ENCODE assay signal across 16 cellular contexts in the genomic region with DNA sequence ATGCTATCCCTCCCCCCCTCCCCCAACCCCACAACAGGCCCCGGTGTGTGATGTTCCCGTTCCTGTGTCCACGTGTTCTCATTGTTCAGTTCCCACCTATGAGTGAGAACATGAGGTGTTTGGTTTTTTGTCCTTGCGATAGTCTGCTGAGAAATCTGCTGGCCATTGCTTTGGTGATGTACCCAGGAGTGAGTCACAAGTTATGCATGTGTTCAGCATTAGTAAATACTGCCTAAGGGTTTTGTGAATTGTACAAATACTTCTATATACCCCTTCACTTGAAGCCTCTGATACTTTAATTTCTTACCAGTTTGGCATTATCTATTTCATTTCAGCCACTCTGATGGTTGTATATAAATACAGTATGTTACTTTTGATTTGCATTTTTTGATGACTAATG.
DNase-seq lines count a peak whose midpoint lies in the region; ATAC-seq and TF ChIP-seq lines count a peak whose summit lies in the region.
"Had no signal": no experiment of that assay in that cellular context is flagged by ENCODE, and none has a peak within 500 bp of the region (broad histone marks: within the 10 kb centered on the region; RNA-seq: fewer than 3 reads in every experiment).

No MANE protein-coding gene starts in this region.

- no peak for ATAC-seq in GM18873 (IDR thresholded peaks at IDR 0.05; ENCODE audit: low FRiP score, unreplicated experiment)
- ATAC-seq: K562 had no signal

- peaks cover 15% of the 10 kb centered on the region for H3K9me3 Mint-ChIP-seq in activated T-cell treated with anti-CD3 and anti-CD28 coated beads, Interleukin-2, amount 50 U/mL, for 24 hours
- no peaks in the 10 kb centered on the region for H3K9me3 Mint-ChIP-seq in endodermal cell
- H3K9me3 Mint-ChIP-seq: activated CD4-positive, alpha-beta T cell treated with anti-CD3 and anti-CD28 coated beads, Interleukin-2, amount 10 ng/mL, durations not matched to agents 24 days and 14 days had no signal

- H3K27ac Mint-ChIP-seq in activated T-cell treated with anti-CD3 and anti-CD28 coated beads, Interleukin-2, amount 50 U/mL, for 24 hours = no peak overlapping the region
- H3K27ac Mint-ChIP-seq in endodermal cell = no peak overlapping the region
- H3K27ac Mint-ChIP-seq: activated CD4-positive, alpha-beta T cell treated with anti-CD3 and anti-CD28 coated beads, Interleukin-2, amount 10 ng/mL, durations not matched to agents 24 days and 14 days; activated naive CD4-positive, alpha-beta T cell treated with anti-CD3 and anti-CD28 coated beads for 36 hours had no signal

- H3K27ac ChIP-seq in brain microvascular endothelial cell (no peak overlapping the region), endodermal cell (ENCODE audit: low read depth, low read length) (no peak overlapping the region)
- H3K27ac ChIP-seq in effector memory CD4-positive, alpha-beta T cell (ENCODE audit: insufficient read depth, low read length, poor library complexity, severe bottlenecking) = no peak overlapping the region
- H3K27ac ChIP-seq: C4-2B, neutrophil, SK-N-MC, thoracic aorta had no signal

- H3K36me3 ChIP-seq in brain microvascular endothelial cell (replicated peaks) (no peaks in the 10 kb centered on the region), endodermal cell (ENCODE audit: control insufficient read depth, insufficient read depth, low read length) (no peaks in the 10 kb centered on the region)
- no peaks in the 10 kb centered on the region for H3K36me3 ChIP-seq in effector memory CD4-positive, alpha-beta T cell (ENCODE audit: control insufficient read depth, insufficient read depth, low read length)
- H3K36me3 ChIP-seq: neutrophil, thoracic aorta had no signal

- WGBS in endodermal cell (ENCODE audit: insufficient coverage in 1 of 2, insufficient read length in 1 of 2), 2 experiments = 97% methylated on average over 4 of the region's 4 CpGs; no CpG with 5 or more reads in 1 of the 2 experiments

- H3K4me3 Mint-ChIP-seq in activated T-cell treated with anti-CD3 and anti-CD28 coated beads, Interleukin-2, amount 50 U/mL, for 24 hours = no peak overlapping the region
- no peak overlapping the region for H3K4me3 Mint-ChIP-seq in endodermal cell
- H3K4me3 Mint-ChIP-seq: activated CD4-positive, alpha-beta T cell treated with anti-CD3 and anti-CD28 coated beads, Interleukin-2, amount 10 ng/mL, durations not matched to agents 24 days and 14 days; activated naive CD4-positive, alpha-beta T cell treated with anti-CD3 and anti-CD28 coated beads for 36 hours had no signal

- H3K9me3 ChIP-seq in effector memory CD4-positive, alpha-beta T cell (ENCODE audit: control insufficient read depth, low read length) = no peaks in the 10 kb centered on the region
- no peaks in the 10 kb centered on the region for H3K9me3 ChIP-seq in endodermal cell (ENCODE audit: control insufficient read depth, low read length)
- H3K9me3 ChIP-seq: neutrophil had no signal

- H3K27me3 Mint-ChIP-seq in activated T-cell treated with anti-CD3 and anti-CD28 coated beads, Interleukin-2, amount 50 U/mL, for 24 hours = no peaks in the 10 kb centered on the region
- no peaks in the 10 kb centered on the region for H3K27me3 Mint-ChIP-seq in endodermal cell (ENCODE audit: insufficient read depth)

- in situ Hi-C loops in brain microvascular endothelial cell (cut with HindIII; ENCODE audit: low pct_ligation_motif_present, low sequenced_read_pairs) = no loop called here

- TF ChIP-seq CTCF in brain microvascular endothelial cell (IDR thresholded peaks at IDR 0.05; ENCODE audit: low read depth, low read length, missing control alignments) (no peak), endodermal cell (conservative IDR thresholded peaks at IDR 0.05) (no peak)

- peak; percentile 54 for DNase-seq in AG08395 (ENCODE audit: low spot score)
- peak; percentile 62 for DNase-seq in HS-5 (ENCODE audit: low read depth)
- DNase-seq in brain microvascular endothelial cell = peak; percentile 73
- DNase-seq in hepatic stellate cell (ENCODE audit: low spot score) = peak; percentile 7
- DNase-seq in activated T-cell treated with anti-CD3 and anti-CD28 coated beads, Interleukin-2, amount 50 U/mL, for 24 hours = no peak
- DNase-seq in effector memory CD4-positive, alpha-beta T cell = no peak
- no peak for DNase-seq in endodermal cell
- DNase-seq: activated CD4-positive, alpha-beta T cell treated with anti-CD3 and anti-CD28 coated beads, Interleukin-2, amount 10 ng/mL, durations not matched to agents 24 days and 14 days; activated naive CD4-positive, alpha-beta T cell treated with anti-CD3 and anti-CD28 coated beads for 36 hours; NCI-H446 treated with DMSO at 0.1 percent for 48 hours had no signal

- no peaks in the 10 kb centered on the region for H3K4me1 ChIP-seq in effector memory CD4-positive, alpha-beta T cell (ENCODE audit: control insufficient read depth, insufficient read depth, low read length, poor library complexity, severe bottlenecking)
- no peaks in the 10 kb centered on the region for H3K4me1 ChIP-seq in endodermal cell (ENCODE audit: control insufficient read depth, insufficient read depth, low read length)

- H3K9ac ChIP-seq in endodermal cell (ENCODE audit: extremely low read depth, low read length, poor library complexity, severe bottlenecking) = no peak overlapping the region

- H3K27me3 ChIP-seq in brain microvascular endothelial cell (replicated peaks) (no peaks in the 10 kb centered on the region), endodermal cell (ENCODE audit: control insufficient read depth, insufficient read depth, low read length, poor library complexity, severe bottlenecking) (no peaks in the 10 kb centered on the region)
- no peaks in the 10 kb centered on the region for H3K27me3 ChIP-seq in effector memory CD4-positive, alpha-beta T cell (replicated peaks; ENCODE audit: control insufficient read depth, insufficient read depth, low read length, poor library complexity, severe bottlenecking)
- H3K27me3 ChIP-seq: neutrophil had no signal

- H3K4me3 ChIP-seq in brain microvascular endothelial cell (ENCODE audit: low read depth, low read length) (no peak overlapping the region), endodermal cell (ENCODE audit: low read length) (no peak overlapping the region)
- no peak overlapping the region for H3K4me3 ChIP-seq in effector memory CD4-positive, alpha-beta T cell (ENCODE audit: insufficient read depth, low read depth, low read length, poor library complexity, severe bottlenecking)
- H3K4me3 ChIP-seq: K562, SK-N-MC, thoracic aorta had no signal

- H3K4me1 Mint-ChIP-seq in activated T-cell treated with anti-CD3 and anti-CD28 coated beads, Interleukin-2, amount 50 U/mL, for 24 hours (ENCODE audit: low read depth) = peaks cover 2% of the 10 kb centered on the region
- no peaks in the 10 kb centered on the region for H3K4me1 Mint-ChIP-seq in endodermal cell
- H3K4me1 Mint-ChIP-seq: activated CD4-positive, alpha-beta T cell treated with anti-CD3 and anti-CD28 coated beads, Interleukin-2, amount 10 ng/mL, durations not matched to agents 24 days and 14 days had no signal

- no peaks in the 10 kb centered on the region for H3K36me3 Mint-ChIP-seq in activated T-cell treated with anti-CD3 and anti-CD28 coated beads, Interleukin-2, amount 50 U/mL, for 24 hours (ENCODE audit: low read depth)
- H3K36me3 Mint-ChIP-seq in endodermal cell (ENCODE audit: low read depth) = no peaks in the 10 kb centered on the region

Comparison
In these comparisons a context has a peak if more than half of its experiments do, and no peak if none do; other contexts are left out.
1. DNase-seq: peak in AG08395 (single experiment), HS-5 (single experiment), brain microvascular endothelial cell (single experiment) and hepatic stellate cell (single experiment); none in activated T-cell treated with anti-CD3 and anti-CD28 coated beads, Interleukin-2, amount 50 U/mL, for 24 hours (single experiment), effector memory CD4-positive, alpha-beta T cell (0 of 3) and endodermal cell (single experiment).